ENCODE assay signal across 20 cellular contexts in the genomic region with DNA sequence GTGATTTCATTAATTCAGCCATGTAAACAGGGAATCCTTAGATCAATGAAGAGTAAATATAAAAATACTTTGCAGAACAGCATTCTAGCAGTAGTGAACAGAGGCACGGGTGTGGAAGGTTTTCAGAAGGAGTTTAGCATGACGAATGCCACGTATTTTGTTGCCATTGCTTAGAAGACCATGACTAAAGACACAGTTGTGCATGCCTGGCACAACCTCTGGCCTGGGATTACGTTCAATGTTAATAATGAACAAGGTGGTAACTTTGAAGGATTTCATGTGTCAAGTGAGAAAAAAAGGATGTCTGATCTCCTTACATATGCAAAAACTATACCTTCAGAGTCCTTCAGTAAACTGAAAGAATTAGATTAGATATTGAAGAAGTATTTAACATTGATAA.
DNase-seq lines count a peak whose midpoint lies in the region; ATAC-seq and TF ChIP-seq lines count a peak whose summit lies in the region.
"Had no signal": no experiment of that assay in that cellular context is flagged by ENCODE, and none has a peak within 500 bp of the region (broad histone marks: within the 10 kb centered on the region; RNA-seq: fewer than 3 reads in every experiment).

No MANE protein-coding gene starts in this region.

- H3K36me3 ChIP-seq in naive thymus-derived CD4-positive, alpha-beta T cell (ENCODE audit: control insufficient read depth in 2 of 3, insufficient read depth in 3 of 3, low read length in 3 of 3), result no peaks in the 10 kb centered on the region
- H3K36me3 ChIP-seq: BLaER1, HAP-1 had no signal

- CTCF ChIA-PET in naive thymus-derived CD4-positive, alpha-beta T cell (lab: Charles Lee), result no interaction called here

- DNase-seq in Caki2 (ENCODE audit: low read depth), result peak; percentile 59
- DNase-seq in epithelial cell of proximal tubule (ENCODE audit: low read depth), result peak; percentile 31
- DNase-seq in kidney glomerular epithelial cell (lab: John Stamatoyannopoulos, UW), result peak; percentile 52
- peak; percentile 60 for DNase-seq in renal cortical epithelial cell (ENCODE audit: low read depth)
- no peak for DNase-seq in CD1c-positive myeloid dendritic cell (ENCODE audit: extremely low spot score)
- no peak for DNase-seq in naive thymus-derived CD4-positive, alpha-beta T cell
- DNase-seq: Calu3; CD4-positive, alpha-beta T cell; CD8-positive, alpha-beta memory T cell; DMS53; DMS79 treated with DMSO at 0.1 percent for 48 hours; GF-D8; HFFc6 had no signal

- H3K4me3 ChIP-seq in epithelial cell of proximal tubule (ENCODE audit: low read depth, low read length), result no peak overlapping the region
- no peak overlapping the region for H3K4me3 ChIP-seq in naive thymus-derived CD4-positive, alpha-beta T cell (ENCODE audit: low read length)
- H3K4me3 ChIP-seq: BLaER1, GM23338, HAP-1 had no signal

- no peak for ATAC-seq in HG02623 (IDR thresholded peaks at IDR 0.05; ENCODE audit: unreplicated experiment)
- ATAC-seq in naive thymus-derived CD4-positive, alpha-beta T cell, result no peak
- ATAC-seq: GM23338 had no signal

- no peak overlapping the region for H3K27ac Mint-ChIP-seq in naive thymus-derived CD4-positive, alpha-beta T cell
- H3K27ac Mint-ChIP-seq: B cell; CD4-positive, alpha-beta T cell; CD8-positive, alpha-beta memory T cell; GM23338; HFFc6 had no signal

- H3K36me3 Mint-ChIP-seq in naive thymus-derived CD4-positive, alpha-beta T cell, result no peaks in the 10 kb centered on the region
- H3K36me3 Mint-ChIP-seq: CD8-positive, alpha-beta memory T cell had no signal

- H3K4me1 Mint-ChIP-seq in naive thymus-derived CD4-positive, alpha-beta T cell, result no peaks in the 10 kb centered on the region
- H3K4me1 Mint-ChIP-seq: B cell; CD8-positive, alpha-beta memory T cell; GM23338 had no signal

- H3K4me3 Mint-ChIP-seq in naive thymus-derived CD4-positive, alpha-beta T cell, result no peak overlapping the region
- H3K4me3 Mint-ChIP-seq: B cell; CD4-positive, alpha-beta T cell; CD8-positive, alpha-beta memory T cell; GM23338; HFFc6 had no signal

- POLR2A ChIA-PET in naive thymus-derived CD4-positive, alpha-beta T cell (lab: Charles Lee), result no interaction called here

- peaks cover 0 to 4% (median 0%) of the 10 kb centered on the region in 11 donors for H3K9me3 Mint-ChIP-seq in naive thymus-derived CD4-positive, alpha-beta T cell
- H3K9me3 Mint-ChIP-seq: CD4-positive, alpha-beta T cell had no signal

- no peak overlapping the region for H3K27ac ChIP-seq in naive thymus-derived CD4-positive, alpha-beta T cell (ENCODE audit: low read depth, low read length)
- H3K27ac ChIP-seq: 22Rv1, BLaER1, C4-2B had no signal

- H3K4me1 ChIP-seq in naive thymus-derived CD4-positive, alpha-beta T cell (ENCODE audit: control insufficient read depth in 2 of 2, insufficient read depth in 2 of 2, low read length in 2 of 2), result no peaks in the 10 kb centered on the region
- H3K4me1 ChIP-seq: BLaER1, HAP-1 had no signal

- intact Hi-C loops in naive thymus-derived CD4-positive, alpha-beta T cell (cut with micrococcal nuclease), result no loop called here

- no peaks in the 10 kb centered on the region for H3K27me3 Mint-ChIP-seq in naive thymus-derived CD4-positive, alpha-beta T cell
- H3K27me3 Mint-ChIP-seq: B cell; CD4-positive, alpha-beta T cell; CD8-positive, alpha-beta memory T cell had no signal

- no peaks in the 10 kb centered on the region for H3K9me3 ChIP-seq in naive thymus-derived CD4-positive, alpha-beta T cell (ENCODE audit: control insufficient read depth in 2 of 3, low read length in 3 of 3)
- H3K9me3 ChIP-seq: BLaER1, HAP-1 had no signal

- no peak for TF ChIP-seq CTCF in epithelial cell of proximal tubule (conservative IDR thresholded peaks at IDR 0.05; ENCODE audit: low read depth, low read length)

- H3K27me3 ChIP-seq in naive thymus-derived CD4-positive, alpha-beta T cell (ENCODE audit: control insufficient read depth in 2 of 2, insufficient read depth in 2 of 2, low read length in 2 of 2), result no peaks in the 10 kb centered on the region

- in situ Hi-C loops in Caki2 (cut with HindIII; ENCODE audit: low pct_unique_long_range_greater_than_20kb, low sequenced_read_pairs), result no loop called here

Comparison
In these comparisons a context has a peak if more than half of its experiments do, and no peak if none do; other contexts are left out.
1. DNase-seq: peak in Caki2 (single experiment), epithelial cell of proximal tubule (single experiment), kidney glomerular epithelial cell (single experiment) and renal cortical epithelial cell (single experiment); none in CD1c-positive myeloid dendritic cell (single experiment) and naive thymus-derived CD4-positive, alpha-beta T cell (0 of 9).